ENCODE assay signal across 13 cellular contexts in genomic region chr17:17036520-17036998, GRCh38. TPM values are rescaled to one million over a fixed set of nuclear protein-coding genes. Genes with fewer than 3 reads are reported as not detected.
A peak's percentile ranks its signal among the peaks of the same experiment; 100 is the strongest.
DNase-seq lines count a peak whose midpoint lies in the region; ATAC-seq, FAIRE-seq and TF ChIP-seq lines count a peak whose summit lies in the region.
"Had no signal": no experiment of that assay in that cellular context is flagged by ENCODE, and none has a peak within 500 bp of the region (broad histone marks: within the 10 kb centered on the region; RNA-seq: fewer than 3 reads in every experiment).

No MANE protein-coding gene starts in this region.

- no peak for DNase-seq in activated naive CD8-positive, alpha-beta T cell treated with anti-CD3 and anti-CD28 coated beads, Interleukin-2, amount 50 U/mL, for 24 hours
- no peak for DNase-seq in activated naive CD8-positive, alpha-beta T cell treated with anti-CD3 and anti-CD28 coated beads for 36 hours
- DNase-seq in astrocyte (ENCODE audit: low read depth) (no peak), lung (ENCODE audit: low spot score) (no peak), aorta (peak; percentile 71 to 88), NCI-H2029 (lab: John Stamatoyannopoulos, UW) (no peak), COLO668 (lab: John Stamatoyannopoulos, UW; ENCODE audit: unreplicated experiment) (no peak)
- no peak for DNase-seq in stimulated activated CD4-positive, alpha-beta T cell treated with anti-CD3 and anti-CD28 coated beads, Interleukin-1b, Interleukin-23, amount 100 ng/mL, for 48 hours
- DNase-seq: activated effector memory CD4-positive, alpha-beta T cell treated with anti-CD3 and anti-CD28 coated beads, Interleukin-2, amount 50 U/mL, for 16 hours; colonic mucosa; H7; NCI-H1105; stimulated activated CD4-positive, alpha-beta T cell treated with anti-CD3 and anti-CD28 coated beads, Interleukin-12 subunit alpha, Interleukin-12 subunit beta, amount 100 ng/mL, for 4 hours had no signal

- H4K20me1 ChIP-seq in astrocyte (ENCODE audit: insufficient read depth, low read length), result no peaks in the 10 kb centered on the region

- H3K4me3 Mint-ChIP-seq in activated naive CD8-positive, alpha-beta T cell treated with anti-CD3 and anti-CD28 coated beads, Interleukin-2, amount 50 U/mL, for 24 hours, result no peak overlapping the region
- no peak overlapping the region for H3K4me3 Mint-ChIP-seq in activated naive CD8-positive, alpha-beta T cell treated with anti-CD3 and anti-CD28 coated beads for 36 hours
- H3K4me3 Mint-ChIP-seq in astrocyte (ENCODE audit: unreplicated experiment), result no peak overlapping the region

- peaks cover 35% of the 10 kb centered on the region for H3K4me1 ChIP-seq in astrocyte (ENCODE audit: insufficient read depth, low read length)
- peaks cover 0 to 9% of the 10 kb centered on the region in 2 donors for H3K4me1 ChIP-seq in lung (ENCODE audit: control insufficient read depth in 2 of 2, insufficient read depth in 2 of 2, low read length in 2 of 2)
- no peaks in the 10 kb centered on the region for H3K4me1 ChIP-seq in aorta (ENCODE audit: control insufficient read depth in 1 of 2, insufficient read depth in 2 of 2, low read length in 2 of 2)

- H2AFZ ChIP-seq in astrocyte (ENCODE audit: low read depth, low read length), result peak overlapping the region; percentile 2

- peak; percentile 41 for ATAC-seq in activated naive CD8-positive, alpha-beta T cell treated with anti-CD3 and anti-CD28 coated beads, Interleukin-2, amount 50 U/mL, for 24 hours
- ATAC-seq in lung (ENCODE audit: insufficient read depth, low FRiP score) (peak; percentile 29), aorta (ENCODE audit: low FRiP score) (peak; percentile 68)

- H3K27ac Mint-ChIP-seq in activated naive CD8-positive, alpha-beta T cell treated with anti-CD3 and anti-CD28 coated beads, Interleukin-2, amount 50 U/mL, for 24 hours, result no peak overlapping the region
- H3K27ac Mint-ChIP-seq in activated naive CD8-positive, alpha-beta T cell treated with anti-CD3 and anti-CD28 coated beads for 36 hours, result no peak overlapping the region
- H3K27ac Mint-ChIP-seq in astrocyte (ENCODE audit: unreplicated experiment), result no peak overlapping the region

- no peaks in the 10 kb centered on the region for H3K36me3 Mint-ChIP-seq in activated naive CD8-positive, alpha-beta T cell treated with anti-CD3 and anti-CD28 coated beads, Interleukin-2, amount 50 U/mL, for 24 hours (ENCODE audit: low read depth)
- no peaks in the 10 kb centered on the region for H3K36me3 Mint-ChIP-seq in activated naive CD8-positive, alpha-beta T cell treated with anti-CD3 and anti-CD28 coated beads for 36 hours
- H3K36me3 Mint-ChIP-seq in astrocyte (ENCODE audit: low read depth, unreplicated experiment), result no peaks in the 10 kb centered on the region

- H3K27ac ChIP-seq in astrocyte (ENCODE audit: low read depth, low read length) (no peak overlapping the region), lung (ENCODE audit: low read depth in 1 of 2, low read length in 1 of 2) (peak overlapping the region; percentile 68 to 84), aorta (ENCODE audit: low read depth in 1 of 2, low read length in 2 of 2) (peak overlapping the region in 1 of 2 donors; percentile 75)
- H3K27ac ChIP-seq: colonic mucosa had no signal

- WGBS in lung, 2 donors, result 26 to 43% methylated on average over 10 of the region's 10 CpGs
- WGBS in aorta, 2 donors, result 31 to 42% methylated on average over 10 of the region's 10 CpGs

- no peaks in the 10 kb centered on the region for H3K27me3 ChIP-seq in astrocyte (ENCODE audit: insufficient read depth, low read length)
- H3K27me3 ChIP-seq in lung (ENCODE audit: control insufficient read depth, insufficient read depth), result no peaks in the 10 kb centered on the region
- H3K27me3 ChIP-seq in aorta (ENCODE audit: control insufficient read depth in 1 of 2, insufficient read depth in 2 of 2, low read length in 1 of 2), result no peaks in the 10 kb centered on the region
- H3K27me3 ChIP-seq: colonic mucosa had no signal

- H3K79me2 ChIP-seq in astrocyte (ENCODE audit: insufficient read depth, low read length), result no peaks in the 10 kb centered on the region

- FAIRE-seq in astrocyte (lab: Jason Lieb, UNC), result no peak

- H3K4me3 ChIP-seq in astrocyte (ENCODE audit: insufficient read depth, low read depth, low read length) (no peak overlapping the region), lung (no peak overlapping the region), aorta (ENCODE audit: low read length in 2 of 2) (no peak overlapping the region)
- H3K4me3 ChIP-seq: colonic mucosa had no signal

- no peak overlapping the region for H3K9ac ChIP-seq in astrocyte (ENCODE audit: low read length)

- H3K4me2 ChIP-seq in astrocyte (ENCODE audit: low read length), result no peak overlapping the region

- peaks cover 14% of the 10 kb centered on the region for H3K4me1 Mint-ChIP-seq in activated naive CD8-positive, alpha-beta T cell treated with anti-CD3 and anti-CD28 coated beads, Interleukin-2, amount 50 U/mL, for 24 hours
- peaks cover 8% of the 10 kb centered on the region for H3K4me1 Mint-ChIP-seq in activated naive CD8-positive, alpha-beta T cell treated with anti-CD3 and anti-CD28 coated beads for 36 hours
- peaks cover 22% of the 10 kb centered on the region for H3K4me1 Mint-ChIP-seq in astrocyte (ENCODE audit: low read depth, unreplicated experiment)

- H3K27me3 Mint-ChIP-seq in activated naive CD8-positive, alpha-beta T cell treated with anti-CD3 and anti-CD28 coated beads, Interleukin-2, amount 50 U/mL, for 24 hours, result no peaks in the 10 kb centered on the region
- no peaks in the 10 kb centered on the region for H3K27me3 Mint-ChIP-seq in activated naive CD8-positive, alpha-beta T cell treated with anti-CD3 and anti-CD28 coated beads for 36 hours
- peaks cover 2% of the 10 kb centered on the region for H3K27me3 Mint-ChIP-seq in astrocyte (ENCODE audit: low read depth, unreplicated experiment)

- H3K9me3 ChIP-seq in astrocyte (ENCODE audit: insufficient read depth, low read depth, low read length), result no peaks in the 10 kb centered on the region
- no peaks in the 10 kb centered on the region for H3K9me3 ChIP-seq in lung (ENCODE audit: control insufficient read depth in 2 of 2, insufficient read depth in 1 of 2, low read length in 1 of 2)
- no peaks in the 10 kb centered on the region for H3K9me3 ChIP-seq in aorta (ENCODE audit: control insufficient read depth, low read length)
- H3K9me3 ChIP-seq: colonic mucosa had no signal

- H3K9me3 Mint-ChIP-seq in activated naive CD8-positive, alpha-beta T cell treated with anti-CD3 and anti-CD28 coated beads, Interleukin-2, amount 50 U/mL, for 24 hours, result no peaks in the 10 kb centered on the region
- no peaks in the 10 kb centered on the region for H3K9me3 Mint-ChIP-seq in activated naive CD8-positive, alpha-beta T cell treated with anti-CD3 and anti-CD28 coated beads for 36 hours
- no peaks in the 10 kb centered on the region for H3K9me3 Mint-ChIP-seq in astrocyte (ENCODE audit: unreplicated experiment)

- H3K36me3 ChIP-seq in astrocyte (ENCODE audit: insufficient read depth, low read length) (no peaks in the 10 kb centered on the region), lung (ENCODE audit: control insufficient read depth in 2 of 2, insufficient read depth in 2 of 2, low read length in 2 of 2) (no peaks in the 10 kb centered on the region), aorta (ENCODE audit: control insufficient read depth in 1 of 2, insufficient read depth in 2 of 2, low read length in 1 of 2) (no peaks in the 10 kb centered on the region)
- H3K36me3 ChIP-seq: colonic mucosa had no signal

- intact Hi-C loops in aorta (cut with DNase I), result no loop called here

- TF ChIP-seq CTCF in astrocyte (IDR thresholded peaks at IDR 0.05; ENCODE audit: insufficient read depth, low read depth, low read length), result no peak
- TF ChIP-seq CTCF in lung (IDR thresholded peaks at IDR 0.05; ENCODE audit: control extremely low read depth, extremely low read depth), result no peak

RNA-seq across cellular contexts. Expression of gene MPRIP, which starts 5.7 kb away (rescaled TPM):
- total RNA-seq in activated naive CD8-positive, alpha-beta T cell treated with anti-CD3 and anti-CD28 coated beads for 36 hours, result 100 to 1,000 TPM; 130 to 143 TPM
- 163 and 176 TPM in 2 replicates for total RNA-seq in astrocyte
- 100 to 1,000 TPM; 181 to 342 TPM for total RNA-seq in lung
- 100 to 1,000 TPM; 121 to 168 TPM for polyA plus RNA-seq in lung
- total RNA-seq in aorta, result 100 to 1,000 TPM; 361 to 519 TPM
- polyA plus RNA-seq in aorta, result 100 to 1,000 TPM in 1 of 2 donors, 10 to 100 TPM in 1; 97.8 to 241 TPM

Comparison
In these comparisons a context has a peak if more than half of its experiments do, and no peak if none do; other contexts are left out.
1. DNase-seq: peak in aorta (2 of 2); none in activated naive CD8-positive, alpha-beta T cell treated with anti-CD3 and anti-CD28 coated beads, Interleukin-2, amount 50 U/mL, for 24 hours (single experiment), activated naive CD8-positive, alpha-beta T cell treated with anti-CD3 and anti-CD28 coated beads for 36 hours (single experiment), astrocyte (single experiment), lung (single experiment), NCI-H2029 (single experiment), COLO668 (single experiment) and stimulated activated CD4-positive, alpha-beta T cell treated with anti-CD3 and anti-CD28 coated beads, Interleukin-1b, Interleukin-23, amount 100 ng/mL, for 48 hours (single experiment).
2. Peak in every context shown above with its lines, with median percentiles within 50 percentile points of each other: ATAC-seq.